Comparison of ENCODE assay signal across 9 cellular contexts in genomic region chr15:80173022-80173759, GRCh38. TPM values are rescaled to one million over a fixed set of nuclear protein-coding genes. Genes with fewer than 3 reads are reported as not detected.
A peak's percentile ranks its signal among the peaks of the same experiment; 100 is the strongest.
DNase-seq lines count a peak whose midpoint lies in the region; ATAC-seq and TF ChIP-seq lines count a peak whose summit lies in the region.
"Had no signal": no experiment of that assay in that cellular context is flagged by ENCODE, and none has a peak within 500 bp of the region (broad histone marks: within the 10 kb centered on the region; RNA-seq: fewer than 3 reads in every experiment).

No MANE protein-coding gene starts in this region.

- H3K4me3 ChIP-seq in naive thymus-derived CD4-positive, alpha-beta T cell (ENCODE audit: low read length), result no peak overlapping the region

- H3K79me1 ChIP-seq in H9 (ENCODE audit: insufficient read depth, low read depth, low read length, poor library complexity, severe bottlenecking), result no peaks in the 10 kb centered on the region

- no peak overlapping the region for H2BK12ac ChIP-seq in H9 (ENCODE audit: insufficient read length, low read depth, low read length)

- no peak overlapping the region for H3T11ph ChIP-seq in H9 (ENCODE audit: low read length)

- no peak overlapping the region for H3K9ac ChIP-seq in H9 (ENCODE audit: extremely low read depth, insufficient read length, low read length)

- no peaks in the 10 kb centered on the region for H3K36me3 ChIP-seq in naive thymus-derived CD4-positive, alpha-beta T cell (ENCODE audit: control insufficient read depth in 2 of 3, insufficient read depth in 3 of 3, low read length in 3 of 3)

- no peaks in the 10 kb centered on the region for H3K4me1 Mint-ChIP-seq in H9
- H3K4me1 Mint-ChIP-seq in activated CD4-positive, alpha-beta memory T cell treated with anti-CD3 and anti-CD28 coated beads, Interleukin-2, amount 10 ng/mL, durations not matched to agents 7 days and 5 days, result no peaks in the 10 kb centered on the region
- H3K4me1 Mint-ChIP-seq in effector memory CD8-positive, alpha-beta T cell (ENCODE audit: low read depth in 2 of 2), result no peaks in the 10 kb centered on the region
- H3K4me1 Mint-ChIP-seq in naive thymus-derived CD4-positive, alpha-beta T cell, result peaks cover 0 to 2% (median 0%) of the 10 kb centered on the region in 7 donors

- no peak overlapping the region for H2AFZ ChIP-seq in H9 (ENCODE audit: low read length)

- H3K27me3 ChIP-seq in H9 (ENCODE audit: insufficient read depth, low read length), result no peaks in the 10 kb centered on the region
- H3K27me3 ChIP-seq in naive thymus-derived CD4-positive, alpha-beta T cell (ENCODE audit: control insufficient read depth in 2 of 2, insufficient read depth in 2 of 2, low read length in 2 of 2), result no peaks in the 10 kb centered on the region

- no peak overlapping the region for H4K5ac ChIP-seq in H9 (ENCODE audit: insufficient read length, low read depth, low read length)

- H2BK120ac ChIP-seq in H9 (ENCODE audit: low read depth, low read length, poor library complexity, severe bottlenecking), result no peak overlapping the region

- peaks cover 4% of the 10 kb centered on the region for H4K20me1 ChIP-seq in H9 (ENCODE audit: control insufficient read depth, insufficient read depth, insufficient read length)

- no peak overlapping the region for H2AK5ac ChIP-seq in H9 (ENCODE audit: insufficient read length, low read length)

- no peaks in the 10 kb centered on the region for H3K9me3 ChIP-seq in H9 (ENCODE audit: control insufficient read depth, low read depth, low read length)
- no peaks in the 10 kb centered on the region for H3K9me3 ChIP-seq in naive thymus-derived CD4-positive, alpha-beta T cell (ENCODE audit: control insufficient read depth in 2 of 3, low read length in 3 of 3)

- CTCF ChIA-PET in activated CD4-positive, alpha-beta memory T cell treated with anti-CD3 and anti-CD28 coated beads, Interleukin-2, amount 10 ng/mL, durations not matched to agents 7 days and 5 days (lab: Charles Lee), result interaction anchor here (0.7 to 2.9 kb wide), 16 partner anchors 10 to 793 kb away, joined by 3 to 17 read pairs (median 4); partner anchors contain the start of gene ZFAND6
- CTCF ChIA-PET in naive thymus-derived CD4-positive, alpha-beta T cell (lab: Charles Lee), result interaction anchor here (1.1 to 3.2 kb wide), 4 partner anchors 101 to 792 kb away, joined by 4 to 34 read pairs (median 7); no protein-coding TSS in a partner anchor

- H3K9me3 Mint-ChIP-seq in H9, result no peaks in the 10 kb centered on the region
- no peaks in the 10 kb centered on the region for H3K9me3 Mint-ChIP-seq in activated CD4-positive, alpha-beta memory T cell treated with anti-CD3 and anti-CD28 coated beads, Interleukin-2, amount 10 ng/mL, durations not matched to agents 7 days and 5 days
- H3K9me3 Mint-ChIP-seq in effector memory CD8-positive, alpha-beta T cell, result no peaks in the 10 kb centered on the region
- H3K9me3 Mint-ChIP-seq in naive thymus-derived CD4-positive, alpha-beta T cell, result no peaks in the 10 kb centered on the region
- H3K9me3 Mint-ChIP-seq: dendritic cell treated with granulocyte-macrophage colony-stimulating factor and Interleukin-4, amounts not matched to agents 40 ng/mL and 50 ng/mL, for 4 days had no signal

- no peak overlapping the region for H4K91ac ChIP-seq in H9 (ENCODE audit: insufficient read length, low read depth, low read length)

- H2BK15ac ChIP-seq in H9 (ENCODE audit: low read depth, low read length), result no peak overlapping the region

- no peak overlapping the region for H2BK20ac ChIP-seq in H9 (ENCODE audit: low read depth, low read length, poor library complexity, severe bottlenecking)

- no peaks in the 10 kb centered on the region for H3K79me2 ChIP-seq in H9 (ENCODE audit: insufficient read depth, low read length)

- no peak overlapping the region for H3K4ac ChIP-seq in H9 (ENCODE audit: low read depth, low read length)

- H4K8ac ChIP-seq in H9 (replicated peaks; ENCODE audit: insufficient read length, low read depth, low read length), result no peak overlapping the region

- DNase-seq in G401 (ENCODE audit: low spot score) (peak; percentile 57), H9 (peak; percentile 81), NCI-H2171 (lab: John Stamatoyannopoulos, UW) (peak; percentile 28)
- peak; percentile 78 for DNase-seq in activated CD4-positive, alpha-beta memory T cell treated with anti-CD3 and anti-CD28 coated beads, Interleukin-2, amount 10 ng/mL, durations not matched to agents 7 days and 5 days
- peak; percentile 57 to 66 (median 62) for DNase-seq in effector memory CD8-positive, alpha-beta T cell
- peak; percentile 44 to 71 (median 64) for DNase-seq in naive thymus-derived CD4-positive, alpha-beta T cell
- DNase-seq in stimulated activated naive CD4-positive, alpha-beta T cell (lab: John Stamatoyannopoulos, UW), result peak; percentile 33 to 75 (median 50)

- no peak overlapping the region for H3K4me2 ChIP-seq in H9 (ENCODE audit: insufficient read depth, insufficient read length, low read length)

- H3K56ac ChIP-seq in H9 (ENCODE audit: insufficient read length, low read depth, low read length), result no peak overlapping the region

- H3K27ac ChIP-seq in H9 (ENCODE audit: insufficient read length, low read depth, low read length), result no peak overlapping the region
- H3K27ac ChIP-seq in naive thymus-derived CD4-positive, alpha-beta T cell (ENCODE audit: low read depth, low read length), result no peak overlapping the region

- peaks cover 8 to 34% (median 13%) of the 10 kb centered on the region in 3 experiments; a peak in 6 of 7 replicates for H3K36me3 Mint-ChIP-seq in H9 (ENCODE audit: insufficient read depth in 1 of 3, low read depth in 3 of 3)
- H3K36me3 Mint-ChIP-seq in activated CD4-positive, alpha-beta memory T cell treated with anti-CD3 and anti-CD28 coated beads, Interleukin-2, amount 10 ng/mL, durations not matched to agents 7 days and 5 days (ENCODE audit: low read depth), result peaks cover 23% of the 10 kb centered on the region
- H3K36me3 Mint-ChIP-seq in effector memory CD8-positive, alpha-beta T cell (ENCODE audit: insufficient read depth), result no peaks in the 10 kb centered on the region
- peaks cover 0 to 31% (median 13%) of the 10 kb centered on the region in 5 donors for H3K36me3 Mint-ChIP-seq in naive thymus-derived CD4-positive, alpha-beta T cell

- in situ Hi-C loops in G401 (cut with HindIII; ENCODE audit: low sequenced_read_pairs), result no loop called here

- no peak overlapping the region for H2BK5ac ChIP-seq in H9 (ENCODE audit: insufficient read length, low read length)

- peak; percentile 72 for ATAC-seq in effector memory CD8-positive, alpha-beta T cell (replicated peaks)
- peak; percentile 84 for ATAC-seq in naive thymus-derived CD4-positive, alpha-beta T cell
- ATAC-seq in HG02763 (IDR thresholded peaks at IDR 0.05; ENCODE audit: unreplicated experiment), result no peak

- no peaks in the 10 kb centered on the region for H3K27me3 Mint-ChIP-seq in H9 (ENCODE audit: low read depth)
- H3K27me3 Mint-ChIP-seq in activated CD4-positive, alpha-beta memory T cell treated with anti-CD3 and anti-CD28 coated beads, Interleukin-2, amount 10 ng/mL, durations not matched to agents 7 days and 5 days, result no peaks in the 10 kb centered on the region
- H3K27me3 Mint-ChIP-seq in effector memory CD8-positive, alpha-beta T cell, result no peaks in the 10 kb centered on the region
- H3K27me3 Mint-ChIP-seq in naive thymus-derived CD4-positive, alpha-beta T cell, result no peaks in the 10 kb centered on the region
- H3K27me3 Mint-ChIP-seq: dendritic cell treated with granulocyte-macrophage colony-stimulating factor and Interleukin-4, amounts not matched to agents 40 ng/mL and 50 ng/mL, for 4 days had no signal

- no peaks in the 10 kb centered on the region for H3K23me2 ChIP-seq in H9 (ENCODE audit: insufficient read length, low read depth, low read length, poor library complexity, severe bottlenecking)

- H3K18ac ChIP-seq in H9 (ENCODE audit: insufficient read length, low read depth, low read length), result no peak overlapping the region

- POLR2A ChIA-PET in activated CD4-positive, alpha-beta memory T cell treated with anti-CD3 and anti-CD28 coated beads, Interleukin-2, amount 10 ng/mL, durations not matched to agents 7 days and 5 days (lab: Charles Lee), result no interaction called here
- POLR2A ChIA-PET in naive thymus-derived CD4-positive, alpha-beta T cell (lab: Charles Lee), result no interaction called here

- H3K4me1 ChIP-seq in H9 (ENCODE audit: insufficient read depth, low read length), result no peaks in the 10 kb centered on the region
- H3K4me1 ChIP-seq in naive thymus-derived CD4-positive, alpha-beta T cell (ENCODE audit: control insufficient read depth in 2 of 2, insufficient read depth in 2 of 2, low read length in 2 of 2), result no peaks in the 10 kb centered on the region

- no CpG with 5 or more reads among the region's 10 CpGs for WGBS in H9 (ENCODE audit: extremely low coverage, insufficient read length, low lambda C conversion rate)

- no peak overlapping the region for H3K23ac ChIP-seq in H9 (ENCODE audit: insufficient read length, low read depth, low read length)

- no peak overlapping the region; a peak in 1 of 5 replicates for H3K4me3 Mint-ChIP-seq in H9
- H3K4me3 Mint-ChIP-seq in activated CD4-positive, alpha-beta memory T cell treated with anti-CD3 and anti-CD28 coated beads, Interleukin-2, amount 10 ng/mL, durations not matched to agents 7 days and 5 days, result no peak overlapping the region
- no peak overlapping the region for H3K4me3 Mint-ChIP-seq in effector memory CD8-positive, alpha-beta T cell
- H3K4me3 Mint-ChIP-seq in naive thymus-derived CD4-positive, alpha-beta T cell, result peak overlapping the region in 1 of 10 donors; percentile 5
- H3K4me3 Mint-ChIP-seq: dendritic cell treated with granulocyte-macrophage colony-stimulating factor and Interleukin-4, amounts not matched to agents 40 ng/mL and 50 ng/mL, for 4 days had no signal

- H3K14ac ChIP-seq in H9 (ENCODE audit: insufficient read depth, low read length), result no peak overlapping the region

- peak; percentile 85 for TF ChIP-seq CTCF in H9 (conservative IDR thresholded peaks at IDR 0.05)

- intact Hi-C loops in naive thymus-derived CD4-positive, alpha-beta T cell (cut with micrococcal nuclease), result loop anchor here (1.0 to 5.0 kb wide), 8 partner anchors 113 to 792 kb away; no protein-coding TSS in a partner anchor

- peak overlapping the region in 1 of 3 experiments; percentile 51; a peak in 3 of 7 replicates for H3K27ac Mint-ChIP-seq in H9
- no peak overlapping the region for H3K27ac Mint-ChIP-seq in activated CD4-positive, alpha-beta memory T cell treated with anti-CD3 and anti-CD28 coated beads, Interleukin-2, amount 10 ng/mL, durations not matched to agents 7 days and 5 days
- no peak overlapping the region for H3K27ac Mint-ChIP-seq in effector memory CD8-positive, alpha-beta T cell
- H3K27ac Mint-ChIP-seq in naive thymus-derived CD4-positive, alpha-beta T cell, result peak overlapping the region in 2 of 9 donors; percentile 5 to 55
- H3K27ac Mint-ChIP-seq: dendritic cell treated with granulocyte-macrophage colony-stimulating factor and Interleukin-4, amounts not matched to agents 40 ng/mL and 50 ng/mL, for 4 days had no signal

RNA-seq across cellular contexts. Expression of gene FAH, which starts 20.4 kb away (rescaled TPM):
- 29.3 and 42.7 TPM in 2 replicates for total RNA-seq in G401 (2014; rRNA removed; shearing (Covaris generic))
- 21.5 and 21.7 TPM in 2 replicates for total RNA-seq in H9 (2021)
- total RNA-seq in activated CD4-positive, alpha-beta memory T cell treated with anti-CD3 and anti-CD28 coated beads, Interleukin-2, amount 10 ng/mL, durations not matched to agents 7 days and 5 days, result 10 to 100 TPM; 42.5 to 43.6 TPM
- 10 to 100 TPM in 2 of 5 experiments, 1 to 10 TPM in 3; 4.8 to 58.3 (median 8.1) TPM for total RNA-seq in naive thymus-derived CD4-positive, alpha-beta T cell
- polyA plus RNA-seq in naive thymus-derived CD4-positive, alpha-beta T cell, result 1 to 10 TPM; 4.8 to 5.7 TPM

Comparison
In these comparisons a context has a peak if more than half of its experiments do, and no peak if none do; other contexts are left out.
1. DNase-seq: peak in every context shown above with its lines; median percentile 81 in H9; 78 in activated CD4-positive, alpha-beta memory T cell treated with anti-CD3 and anti-CD28 coated beads, Interleukin-2, amount 10 ng/mL, durations not matched to agents 7 days and 5 days; 64 in naive thymus-derived CD4-positive, alpha-beta T cell; 62 in effector memory CD8-positive, alpha-beta T cell; 57 in G401; 50 in stimulated activated naive CD4-positive, alpha-beta T cell; 28 in NCI-H2171.